ENCODE assay signal across 8 cellular contexts in the genomic region with DNA sequence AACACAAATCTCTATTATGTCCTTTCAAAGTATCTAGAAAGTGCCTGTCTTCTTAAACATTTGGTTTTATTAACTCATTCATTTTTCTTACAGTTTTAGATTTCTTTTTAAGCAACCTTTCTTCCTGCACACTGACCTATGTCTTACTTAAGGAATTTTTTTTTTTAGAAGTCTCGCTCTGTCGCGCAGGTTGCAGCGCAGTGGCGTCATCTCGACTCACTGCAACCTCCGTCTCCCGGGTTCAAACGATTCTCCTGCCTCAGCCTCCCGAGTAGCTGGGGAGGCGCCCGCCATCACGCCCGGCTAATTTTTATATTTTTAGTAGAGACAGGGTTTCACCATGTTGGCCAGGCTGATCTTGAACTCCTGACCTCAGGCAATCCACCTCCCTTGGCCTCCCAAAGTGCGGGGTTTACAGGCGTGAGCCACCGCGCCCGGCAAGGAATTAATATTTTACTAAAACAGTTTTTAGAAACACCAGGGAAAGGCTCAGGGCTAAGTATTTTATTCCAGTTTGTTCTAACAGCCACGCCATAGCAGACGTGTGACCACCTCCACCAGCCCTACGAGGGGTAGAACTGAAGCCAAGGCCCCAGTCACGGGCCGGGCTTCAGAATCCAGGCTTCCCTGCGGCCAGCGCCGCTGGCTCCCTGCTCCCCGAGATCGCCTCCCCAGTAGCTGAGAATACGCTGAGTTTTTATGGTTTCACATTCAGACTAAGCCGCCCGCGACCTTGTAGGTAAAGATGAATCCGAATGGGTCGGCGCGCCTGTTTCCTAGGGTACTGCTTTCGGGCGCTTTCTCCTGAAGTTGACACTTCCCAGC. TPM values are rescaled to one million over a fixed set of nuclear protein-coding genes. Genes with fewer than 3 reads are reported as not detected.
DNase-seq lines count a peak whose midpoint lies in the region; ATAC-seq and TF ChIP-seq lines count a peak whose summit lies in the region.

No MANE protein-coding gene starts in this region.

- H3K9me3 ChIP-seq in OCI-LY3 (ENCODE audit: insufficient read depth, low read length): no peaks in the 10 kb centered on the region

- H3K27me3 ChIP-seq in OCI-LY3 (ENCODE audit: low read depth, low read length): no peaks in the 10 kb centered on the region

- peak overlapping the region; percentile 44; the same call in 1 of the 2 replicates for H2AFZ ChIP-seq in OCI-LY3 (ENCODE audit: low read depth, low read length)

- peaks cover 11% of the 10 kb centered on the region for H3K36me3 ChIP-seq in OCI-LY3 (replicated peaks; ENCODE audit: low read depth, low read length)

- H4K20me1 ChIP-seq in OCI-LY3 (ENCODE audit: insufficient read depth, low read length): peaks cover 31% of the 10 kb centered on the region

- peak overlapping the region; percentile 95 for H3K9ac ChIP-seq in OCI-LY3 (ENCODE audit: low read length)

- H3K27ac ChIP-seq in OCI-LY3 (ENCODE audit: low read length): peak overlapping the region; percentile 78

- peak; percentile 3 for ATAC-seq in HG02970 (IDR thresholded peaks at IDR 0.05; ENCODE audit: low FRiP score, unreplicated experiment)

- intact Hi-C loops in cardiac septum (cut with DNase I): loop anchor here (1.0 kb wide), 1 partner anchor 18 kb away; no protein-coding TSS in a partner anchor

- DNase-seq in NCI-H526 (lab: John Stamatoyannopoulos, UW) (peak; percentile 26 to 77), NCI-H526 treated with DMSO at 0.1 percent for 48 hours (lab: John Stamatoyannopoulos, UW) (no peak), cardiac septum (ENCODE audit: low spot score) (peak; percentile 77), renal cortical epithelial cell (ENCODE audit: low read depth) (peak; percentile 59)
- peak; percentile 42 for DNase-seq in activated naive CD4-positive, alpha-beta T cell treated with Interleukin-2 at 50 U/mL for 16 hours
- DNase-seq in effector CD4-positive, alpha-beta T cell: no peak

- TF ChIP-seq CTCF in OCI-LY3 (IDR thresholded peaks at IDR 0.05; ENCODE audit: low read depth, low read length): no peak

- peaks cover 20% of the 10 kb centered on the region for H3K4me1 ChIP-seq in OCI-LY3 (ENCODE audit: low read length)

- peak overlapping the region; percentile 98 for H3K4me3 ChIP-seq in OCI-LY3 (ENCODE audit: low read length)

- H3K79me2 ChIP-seq in OCI-LY3 (ENCODE audit: low read length): peaks cover 57% of the 10 kb centered on the region

- peak overlapping the region; percentile 72 for H3K4me2 ChIP-seq in OCI-LY3 (ENCODE audit: low read length)

RNA-seq across cellular contexts. Expression of gene LUC7L2, which starts 0.9 kb away (rescaled TPM):
- total RNA-seq in cardiac septum (64.9 TPM), renal cortical epithelial cell (31.4 and 81.0 TPM in 2 replicates)

RNA-seq across cellular contexts. Expression of gene FMC1, which starts 17.6 kb away (rescaled TPM):
- 29.4 TPM for total RNA-seq in cardiac septum
- 2.2 and 8.7 TPM in 2 replicates for total RNA-seq in renal cortical epithelial cell

Comparison
In these comparisons a context has a peak if more than half of its experiments do, and no peak if none do; other contexts are left out.
1. DNase-seq: peak in NCI-H526 (2 of 2), activated naive CD4-positive, alpha-beta T cell treated with Interleukin-2 at 50 U/mL for 16 hours (single experiment), cardiac septum (single experiment) and renal cortical epithelial cell (single experiment); none in NCI-H526 treated with DMSO at 0.1 percent for 48 hours (single experiment) and effector CD4-positive, alpha-beta T cell (single experiment).